In the genomic region with DNA sequence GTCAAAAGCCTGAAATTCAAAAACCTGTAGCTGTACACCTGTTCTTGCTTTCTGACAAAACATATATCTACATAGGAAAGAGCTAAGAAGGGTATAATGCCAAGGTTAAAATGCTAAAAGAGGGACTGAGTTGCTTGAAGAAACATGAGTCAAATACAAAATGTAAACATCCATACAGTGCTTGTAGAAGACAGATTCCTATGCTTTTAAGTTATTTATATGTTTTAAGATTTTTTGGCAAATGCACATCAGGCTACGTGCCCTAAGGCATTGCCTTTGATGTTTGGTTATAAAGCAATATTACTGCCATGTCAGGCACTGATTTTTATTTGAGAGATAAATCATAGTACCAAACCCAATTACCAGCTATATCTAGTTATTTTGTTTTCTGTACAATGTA, we compare ENCODE assay signal across 36 cellular contexts.
"Had no signal": no experiment of that assay in that cellular context is flagged by ENCODE, and none has a peak within 500 bp of the region (broad histone marks: within the 10 kb centered on the region; RNA-seq: fewer than 3 reads in every experiment).

No MANE protein-coding gene starts in this region.

- H3K27me3 ChIP-seq: ascending aorta, breast epithelium, cardiac muscle cell, esophagus muscularis mucosa, foreskin keratinocyte, gastrocnemius medialis, heart left ventricle had no signal

- H3K4me3 ChIP-seq: ascending aorta, breast epithelium, cardiac muscle cell, esophagus muscularis mucosa, gastrocnemius medialis, heart left ventricle had no signal

- H3K4me1 Mint-ChIP-seq: activated B cell treated with CpG ODN at 0.5 μM for 24 hours; activated CD4-positive, alpha-beta memory T cell treated with anti-CD3 and anti-CD28 coated beads, Interleukin-2, amount 10 ng/mL, durations not matched to agents 7 days and 5 days; activated CD4-positive, alpha-beta T cell treated with anti-CD3 and anti-CD28 coated beads, Interleukin-2, amount 10 ng/mL, durations not matched to agents 7 days and 5 days; activated naive CD4-positive, alpha-beta T cell treated with anti-CD3 and anti-CD28 coated beads, Interleukin-2, amount 10 ng/mL, durations not matched to agents 7 days and 5 days; activated naive CD8-positive, alpha-beta T cell treated with anti-CD3 and anti-CD28 coated beads, Interleukin-2, amount 10 ng/mL, durations not matched to agents 7 days and 5 days; T-helper 17 cell had no signal

- ATAC-seq: activated naive CD4-positive, alpha-beta T cell treated with anti-CD3 and anti-CD28 coated beads, Interleukin-2, amount 50 U/mL, for 72 hours; activated T-cell treated with anti-CD3 and anti-CD28 coated beads, Interleukin-2, amount 50 U/mL, for 72 hours; effector memory CD8-positive, alpha-beta T cell; foreskin keratinocyte; gastrocnemius medialis; heart left ventricle; T-helper 17 cell had no signal

- H3K36me3 Mint-ChIP-seq: activated naive CD4-positive, alpha-beta T cell treated with anti-CD3 and anti-CD28 coated beads, Interleukin-2, amount 10 ng/mL, durations not matched to agents 7 days and 5 days; activated naive CD4-positive, alpha-beta T cell treated with anti-CD3 and anti-CD28 coated beads, Interleukin-2, amount 50 U/mL, for 72 hours; activated naive CD8-positive, alpha-beta T cell treated with anti-CD3 and anti-CD28 coated beads, Interleukin-2, amount 10 ng/mL, durations not matched to agents 7 days and 5 days; brain had no signal

- H3K36me3 ChIP-seq: ascending aorta, breast epithelium, cardiac muscle cell, esophagus muscularis mucosa, gastrocnemius medialis, heart left ventricle, WERI-Rb-1 had no signal

- DNase-seq: activated B cell treated with CpG ODN at 0.5 μM for 24 hours; activated CD4-positive, alpha-beta memory T cell treated with anti-CD3 and anti-CD28 coated beads, Interleukin-2, amount 10 ng/mL, durations not matched to agents 7 days and 5 days; activated CD4-positive, alpha-beta T cell treated with anti-CD3 and anti-CD28 coated beads for 4 hours; activated CD4-positive, alpha-beta T cell treated with anti-CD3 and anti-CD28 coated beads, Interleukin-2, amount 10 ng/mL, durations not matched to agents 7 days and 5 days; activated CD4-positive, alpha-beta T cell treated with anti-CD3 and anti-CD28 coated beads, Interleukin-2, amount 50 U/mL, for 4 hours; activated CD4-positive, CD25-positive, alpha-beta regulatory T cell treated with anti-CD3 and anti-CD28 coated beads, Interleukin-2, amount 50 U/mL, for 72 hours; activated CD8-positive, alpha-beta memory T cell treated with anti-CD3 and anti-CD28 coated beads, Interleukin-2, amount 50 U/mL, for 48 hours; activated gamma-delta T cell; activated naive CD4-positive, alpha-beta T cell; activated naive CD4-positive, alpha-beta T cell treated with anti-CD3 and anti-CD28 coated beads, Interleukin-2, amount 10 ng/mL, durations not matched to agents 7 days and 5 days; activated naive CD8-positive, alpha-beta T cell treated with anti-CD3 and anti-CD28 coated beads, Interleukin-2, amount 10 ng/mL, durations not matched to agents 7 days and 5 days; activated T-cell treated with anti-CD3 and anti-CD28 coated beads for 4 hours; activated T-cell treated with anti-CD3 and anti-CD28 coated beads, Interleukin-2, amount 50 U/mL, for 24 hours; activated T-cell treated with anti-CD3 and anti-CD28 coated beads, Interleukin-2, amount 50 U/mL, for 72 hours; central memory CD4-positive, alpha-beta T cell; cerebellar nuclear complex; cortex of kidney; dermis blood vessel endothelial cell; effector CD4-positive, alpha-beta T cell; effector memory CD8-positive, alpha-beta T cell; erythroblast; foreskin keratinocyte; gastrocnemius medialis; glutamatergic neuron; heart left ventricle; T-helper 1 cell; T-helper 17 cell; T1000; WERI-Rb-1 had no signal

- H3K4me1 ChIP-seq: ascending aorta, breast epithelium, esophagus muscularis mucosa, foreskin keratinocyte, gastrocnemius medialis, heart left ventricle had no signal

- H3K4me3 Mint-ChIP-seq: activated B cell treated with CpG ODN at 0.5 μM for 24 hours; activated CD4-positive, alpha-beta memory T cell treated with anti-CD3 and anti-CD28 coated beads, Interleukin-2, amount 10 ng/mL, durations not matched to agents 7 days and 5 days; activated CD4-positive, alpha-beta T cell treated with anti-CD3 and anti-CD28 coated beads, Interleukin-2, amount 10 ng/mL, durations not matched to agents 7 days and 5 days; activated naive CD4-positive, alpha-beta T cell treated with anti-CD3 and anti-CD28 coated beads, Interleukin-2, amount 10 ng/mL, durations not matched to agents 7 days and 5 days; activated naive CD8-positive, alpha-beta T cell treated with anti-CD3 and anti-CD28 coated beads, Interleukin-2, amount 10 ng/mL, durations not matched to agents 7 days and 5 days; activated T-cell treated with anti-CD3 and anti-CD28 coated beads, Interleukin-2, amount 50 U/mL, for 24 hours; activated T-cell treated with anti-CD3 and anti-CD28 coated beads, Interleukin-2, amount 50 U/mL, for 72 hours; brain; effector memory CD8-positive, alpha-beta T cell; T-helper 17 cell; T-helper 2 cell treated with Interferon-gamma antibody and Interleukin-4, amounts not matched to agents 5 μg/mL and 100 μg/mL, for 36 hours had no signal

- H3K27ac Mint-ChIP-seq: activated B cell treated with CpG ODN at 0.5 μM for 24 hours; activated CD4-positive, alpha-beta memory T cell treated with anti-CD3 and anti-CD28 coated beads, Interleukin-2, amount 10 ng/mL, durations not matched to agents 7 days and 5 days; activated CD4-positive, alpha-beta T cell treated with anti-CD3 and anti-CD28 coated beads, Interleukin-2, amount 10 ng/mL, durations not matched to agents 7 days and 5 days; activated naive CD4-positive, alpha-beta T cell treated with anti-CD3 and anti-CD28 coated beads, Interleukin-2, amount 10 ng/mL, durations not matched to agents 7 days and 5 days; activated naive CD4-positive, alpha-beta T cell treated with anti-CD3 and anti-CD28 coated beads, Interleukin-2, amount 50 U/mL, for 72 hours; activated naive CD8-positive, alpha-beta T cell treated with anti-CD3 and anti-CD28 coated beads, Interleukin-2, amount 10 ng/mL, durations not matched to agents 7 days and 5 days; activated T-cell treated with anti-CD3 and anti-CD28 coated beads, Interleukin-2, amount 50 U/mL, for 24 hours; activated T-cell treated with anti-CD3 and anti-CD28 coated beads, Interleukin-2, amount 50 U/mL, for 72 hours; brain; effector memory CD8-positive, alpha-beta T cell; T-helper 17 cell; T-helper 2 cell treated with Interferon-gamma antibody and Interleukin-4, amounts not matched to agents 5 μg/mL and 100 μg/mL, for 36 hours had no signal

- H3K27ac ChIP-seq: ascending aorta, breast epithelium, cardiac muscle cell, esophagus muscularis mucosa, foreskin keratinocyte, gastrocnemius medialis, heart left ventricle, WERI-Rb-1 had no signal

- H3K27me3 Mint-ChIP-seq: activated B cell treated with CpG ODN at 0.5 μM for 24 hours; activated CD4-positive, alpha-beta memory T cell treated with anti-CD3 and anti-CD28 coated beads, Interleukin-2, amount 10 ng/mL, durations not matched to agents 7 days and 5 days; activated CD4-positive, alpha-beta T cell treated with anti-CD3 and anti-CD28 coated beads, Interleukin-2, amount 10 ng/mL, durations not matched to agents 7 days and 5 days; activated naive CD4-positive, alpha-beta T cell treated with anti-CD3 and anti-CD28 coated beads, Interleukin-2, amount 10 ng/mL, durations not matched to agents 7 days and 5 days; activated naive CD8-positive, alpha-beta T cell treated with anti-CD3 and anti-CD28 coated beads, Interleukin-2, amount 10 ng/mL, durations not matched to agents 7 days and 5 days; activated T-cell treated with anti-CD3 and anti-CD28 coated beads, Interleukin-2, amount 50 U/mL, for 24 hours; brain; effector memory CD8-positive, alpha-beta T cell; T-helper 17 cell had no signal

- H3K9me3 Mint-ChIP-seq: activated B cell treated with CpG ODN at 0.5 μM for 24 hours; activated CD4-positive, alpha-beta memory T cell treated with anti-CD3 and anti-CD28 coated beads, Interleukin-2, amount 10 ng/mL, durations not matched to agents 7 days and 5 days; activated CD4-positive, alpha-beta T cell treated with anti-CD3 and anti-CD28 coated beads, Interleukin-2, amount 10 ng/mL, durations not matched to agents 7 days and 5 days; activated naive CD4-positive, alpha-beta T cell treated with anti-CD3 and anti-CD28 coated beads, Interleukin-2, amount 10 ng/mL, durations not matched to agents 7 days and 5 days; activated naive CD8-positive, alpha-beta T cell treated with anti-CD3 and anti-CD28 coated beads, Interleukin-2, amount 10 ng/mL, durations not matched to agents 7 days and 5 days; activated T-cell treated with anti-CD3 and anti-CD28 coated beads, Interleukin-2, amount 50 U/mL, for 24 hours; T-helper 2 cell treated with Interferon-gamma antibody and Interleukin-4, amounts not matched to agents 5 μg/mL and 100 μg/mL, for 36 hours had no signal

- H3K9me3 ChIP-seq: ascending aorta, breast epithelium, esophagus muscularis mucosa, gastrocnemius medialis, heart left ventricle had no signal
